In the genomic region with DNA sequence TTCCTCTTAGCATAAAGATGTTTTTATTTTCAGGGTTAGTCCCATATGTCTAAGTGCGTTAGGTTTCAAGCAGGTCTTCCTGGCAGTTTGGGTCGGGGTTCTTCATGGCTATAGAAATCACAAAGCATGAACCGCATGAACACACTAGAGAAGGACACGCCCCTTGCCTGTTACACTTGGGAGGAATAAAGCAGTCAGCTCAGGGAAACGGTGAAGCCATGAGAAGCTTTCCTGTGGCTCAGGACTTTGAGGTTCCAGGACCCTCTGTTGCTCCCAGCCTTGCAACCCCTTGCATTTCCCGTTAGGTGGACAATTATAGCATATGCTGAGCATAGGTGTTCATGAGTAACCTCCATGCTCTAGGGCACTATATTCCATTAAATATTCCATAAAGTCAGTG, we compare ENCODE assay signal across 17 cellular contexts.
DNase-seq lines count a peak whose midpoint lies in the region; ATAC-seq and TF ChIP-seq lines count a peak whose summit lies in the region.
"Had no signal": no experiment of that assay in that cellular context is flagged by ENCODE, and none has a peak within 500 bp of the region (broad histone marks: within the 10 kb centered on the region; RNA-seq: fewer than 3 reads in every experiment).

No MANE protein-coding gene starts in this region.

- no peak for TF ChIP-seq POLR2A in Peyer's patch (IDR thresholded peaks at IDR 0.05)

- no peak overlapping the region for H2AK5ac ChIP-seq in neuronal stem cell (ENCODE audit: low read depth, low read length)

- peak overlapping the region; percentile 65 for H3K4me3 Mint-ChIP-seq in Calu3 (ENCODE audit: low read depth, unreplicated experiment)
- no peak overlapping the region for H3K4me3 Mint-ChIP-seq in stimulated activated naive B cell treated with anti-CD40 and anti-IgM and Interleukin-4, amounts not matched to agents 10 μg/mL and 1 μg/mL and 100 μg/mL, for 72 hours
- H3K4me3 Mint-ChIP-seq: effector memory CD8-positive, alpha-beta T cell had no signal

- no peaks in the 10 kb centered on the region for H3K9me3 ChIP-seq in Peyer's patch
- no peaks in the 10 kb centered on the region for H3K9me3 ChIP-seq in neuronal stem cell (replicated peaks in 1 of 2; ENCODE audit: control insufficient read depth in 2 of 2, insufficient read depth in 1 of 2, low read depth in 1 of 2, low read length in 2 of 2)
- H3K9me3 ChIP-seq: psoas muscle had no signal

- H2BK12ac ChIP-seq in neuronal stem cell (ENCODE audit: low read length) = no peak overlapping the region

- H3K27me3 Mint-ChIP-seq in Calu3 (ENCODE audit: unreplicated experiment) = no peaks in the 10 kb centered on the region
- peaks cover 21 to 39% of the 10 kb centered on the region in 2 donors for H3K27me3 Mint-ChIP-seq in stimulated activated naive B cell treated with anti-CD40 and anti-IgM and Interleukin-4, amounts not matched to agents 10 μg/mL and 1 μg/mL and 100 μg/mL, for 72 hours

- no peaks in the 10 kb centered on the region for H3K9me3 Mint-ChIP-seq in Calu3 (ENCODE audit: low read depth, unreplicated experiment)
- H3K9me3 Mint-ChIP-seq in stimulated activated naive B cell treated with anti-CD40 and anti-IgM and Interleukin-4, amounts not matched to agents 10 μg/mL and 1 μg/mL and 100 μg/mL, for 72 hours = no peaks in the 10 kb centered on the region
- H3K9me3 Mint-ChIP-seq: effector memory CD8-positive, alpha-beta T cell had no signal

- H2AFZ ChIP-seq in neuronal stem cell (ENCODE audit: low read length) = no peak overlapping the region

- H3K27ac Mint-ChIP-seq in Calu3 (ENCODE audit: unreplicated experiment) = no peak overlapping the region
- no peak overlapping the region for H3K27ac Mint-ChIP-seq in stimulated activated naive B cell treated with anti-CD40 and anti-IgM and Interleukin-4, amounts not matched to agents 10 μg/mL and 1 μg/mL and 100 μg/mL, for 72 hours
- H3K27ac Mint-ChIP-seq: effector memory CD8-positive, alpha-beta T cell had no signal

- H2BK120ac ChIP-seq in neuronal stem cell (ENCODE audit: low read depth, low read length) = no peak overlapping the region

- CTCF ChIA-PET in Calu3 (lab: Charles Lee) = interaction anchor here (1.0 to 4.2 kb wide), 4 partner anchors 11 to 65 kb away, joined by 3 to 18 read pairs (median 6); no protein-coding TSS in a partner anchor

- ATAC-seq in GM21515 (IDR thresholded peaks at IDR 0.05; ENCODE audit: unreplicated experiment) = no peak
- ATAC-seq in stimulated activated naive B cell treated with anti-CD40 and anti-IgM and Interleukin-4, amounts not matched to agents 10 μg/mL and 1 μg/mL and 100 μg/mL, for 72 hours (replicated peaks) = no peak
- ATAC-seq: effector memory CD8-positive, alpha-beta T cell; psoas muscle had no signal

- intact Hi-C loops in Calu3 (cut with micrococcal nuclease; ENCODE audit: unreplicated experiment) = no loop called here

- H3K4me1 ChIP-seq in Peyer's patch = peaks cover 0 to 18% (median 0%) of the 10 kb centered on the region in 4 donors
- peaks cover 0 to 10% of the 10 kb centered on the region in 2 donors for H3K4me1 ChIP-seq in neuronal stem cell (ENCODE audit: control insufficient read depth in 2 of 2, insufficient read depth in 1 of 2, low read depth in 1 of 2, low read length in 2 of 2)
- H3K4me1 ChIP-seq: psoas muscle had no signal

- no peak overlapping the region for H3K23ac ChIP-seq in neuronal stem cell (ENCODE audit: low read depth, low read length, poor library complexity)

- no peak overlapping the region for H3K4me2 ChIP-seq in neuronal stem cell (ENCODE audit: insufficient read depth, low read length, poor library complexity, severe bottlenecking)

- peaks cover 32% of the 10 kb centered on the region for H3K36me3 Mint-ChIP-seq in Calu3 (ENCODE audit: insufficient read depth, unreplicated experiment)
- no peaks in the 10 kb centered on the region for H3K36me3 Mint-ChIP-seq in stimulated activated naive B cell treated with anti-CD40 and anti-IgM and Interleukin-4, amounts not matched to agents 10 μg/mL and 1 μg/mL and 100 μg/mL, for 72 hours

- H3K9ac ChIP-seq in neuronal stem cell (ENCODE audit: low read depth, low read length, poor library complexity) = no peak overlapping the region

- peaks cover 63% of the 10 kb centered on the region for H3K4me1 Mint-ChIP-seq in Calu3 (ENCODE audit: low read depth, unreplicated experiment)
- H3K4me1 Mint-ChIP-seq in stimulated activated naive B cell treated with anti-CD40 and anti-IgM and Interleukin-4, amounts not matched to agents 10 μg/mL and 1 μg/mL and 100 μg/mL, for 72 hours = peaks cover 0 to 4% of the 10 kb centered on the region in 2 donors

- H3K27ac ChIP-seq in Peyer's patch (no peak overlapping the region), neuronal stem cell (replicated peaks; ENCODE audit: low read length) (no peak overlapping the region)
- H3K27ac ChIP-seq: psoas muscle had no signal

- no peaks in the 10 kb centered on the region for H3K36me3 ChIP-seq in Peyer's patch
- H3K36me3 ChIP-seq in neuronal stem cell (replicated peaks in 1 of 2; ENCODE audit: control insufficient read depth in 2 of 2, insufficient read depth in 2 of 2, low read length in 2 of 2) = no peaks in the 10 kb centered on the region

- H3K4me3 ChIP-seq in Peyer's patch (peak overlapping the region in 3 of 4 donors; percentile 4 to 48 (median 39)), neuronal stem cell (ENCODE audit: low read length in 2 of 2) (no peak overlapping the region)
- H3K4me3 ChIP-seq: psoas muscle had no signal

- no peak overlapping the region for H4K91ac ChIP-seq in neuronal stem cell (ENCODE audit: low read depth, low read length, poor library complexity)

- H3K4ac ChIP-seq in neuronal stem cell (ENCODE audit: low read length) = no peak overlapping the region

- H3K27me3 ChIP-seq in Peyer's patch = no peaks in the 10 kb centered on the region
- peaks cover 0 to 49% (median 2%) of the 10 kb centered on the region in 3 experiments for H3K27me3 ChIP-seq in neuronal stem cell (ENCODE audit: control insufficient read depth in 3 of 3, insufficient read depth in 3 of 3, low read depth in 1 of 3, low read length in 3 of 3)

- WGBS in neuronal stem cell (ENCODE audit: extremely low coverage in 2 of 2, insufficient read length in 2 of 2, insufficient replicate concordance in 1 of 2), 2 donors = no CpG with 5 or more reads among the region's 6 CpGs

- H3K14ac ChIP-seq in neuronal stem cell (ENCODE audit: low read length) = no peak overlapping the region

- H4K8ac ChIP-seq in neuronal stem cell (ENCODE audit: low read depth, low read length) = no peak overlapping the region

- H3K18ac ChIP-seq in neuronal stem cell (ENCODE audit: low read length) = no peak overlapping the region

- no peak for DNase-seq in Calu3
- peak; percentile 35 for DNase-seq in NCI-H128 (lab: John Stamatoyannopoulos, UW; ENCODE audit: unreplicated experiment)
- no peak for DNase-seq in Peyer's patch
- DNase-seq in left kidney (ENCODE audit: low read depth, low spot score) = peak; percentile 77
- DNase-seq in neuronal stem cell (ENCODE audit: low spot score) = no peak
- no peak for DNase-seq in stimulated activated naive B cell treated with anti-CD40 and anti-IgM and Interleukin-4, amounts not matched to agents 10 μg/mL and 1 μg/mL and 100 μg/mL, for 72 hours
- no peak for DNase-seq in putamen (ENCODE audit: low spot score)
- DNase-seq: activated CD4-positive, alpha-beta T cell treated with anti-CD3 and anti-CD28 coated beads, Interleukin-2, amount 50 U/mL, for 48 hours; activated effector memory CD4-positive, alpha-beta T cell treated with Interleukin-2 at 50 U/mL for 16 hours; effector memory CD8-positive, alpha-beta T cell; EL; foreskin melanocyte; IMR-90; NCI-H1930; psoas muscle; T-helper 9 cell had no signal

- BruUV-seq in Calu3 (replicated peaks; lab: Mats Ljungman, UMichigan) = no TSS peak

- no peaks in the 10 kb centered on the region for H3K79me1 ChIP-seq in neuronal stem cell (ENCODE audit: low read depth, low read length)

- H2BK15ac ChIP-seq in neuronal stem cell (ENCODE audit: low read length) = no peak overlapping the region

- no peak for TF ChIP-seq CTCF in Calu3 (IDR thresholded peaks at IDR 0.05; ENCODE audit: unreplicated experiment)
- no peak for TF ChIP-seq CTCF in Peyer's patch (IDR thresholded peaks at IDR 0.05)

- H2BK5ac ChIP-seq in neuronal stem cell (ENCODE audit: low read length) = no peak overlapping the region

Comparison
In these comparisons a context has a peak if more than half of its experiments do, and no peak if none do; other contexts are left out.
1. DNase-seq: peak in NCI-H128 (single experiment) and left kidney (single experiment); none in Calu3 (single experiment), Peyer's patch (0 of 3), neuronal stem cell (single experiment), stimulated activated naive B cell treated with anti-CD40 and anti-IgM and Interleukin-4, amounts not matched to agents 10 μg/mL and 1 μg/mL and 100 μg/mL, for 72 hours (single experiment) and putamen (single experiment).
2. H3K4me3 ChIP-seq: peak in Peyer's patch (3 of 4); none in neuronal stem cell (0 of 2).